Comparison of ENCODE assay signal across 14 cellular contexts in the genomic region with DNA sequence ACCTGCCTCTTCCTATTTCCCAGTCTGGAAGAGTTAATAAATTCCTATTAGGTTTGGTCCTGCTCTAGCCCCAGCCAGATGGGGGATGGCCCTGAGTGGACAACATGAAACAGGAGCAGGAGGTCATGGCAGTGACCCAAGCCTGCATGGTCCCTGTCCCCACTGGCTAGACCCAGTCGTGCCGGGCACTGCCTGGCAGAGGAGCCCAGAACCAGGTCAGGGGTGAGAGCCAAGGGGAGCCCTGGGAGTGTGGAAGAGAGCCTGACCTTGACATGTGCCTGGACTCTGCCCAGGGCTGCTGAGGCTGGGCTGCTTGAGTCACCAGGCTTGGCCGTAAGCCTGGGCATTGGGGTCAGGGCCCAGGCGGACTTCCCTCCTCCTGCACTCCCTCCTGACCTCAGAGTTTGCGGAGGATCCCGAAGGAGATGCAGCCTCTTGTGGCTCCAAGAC. TPM values are rescaled to one million over a fixed set of nuclear protein-coding genes. Genes with fewer than 3 reads are reported as not detected.
DNase-seq lines count a peak whose midpoint lies in the region; ATAC-seq and TF ChIP-seq lines count a peak whose summit lies in the region.
"Had no signal": no experiment of that assay in that cellular context is flagged by ENCODE, and none has a peak within 500 bp of the region (broad histone marks: within the 10 kb centered on the region; RNA-seq: fewer than 3 reads in every experiment).

No MANE protein-coding gene starts in this region.

- DNase-seq in H4 (ENCODE audit: low spot score): peak; percentile 24
- peak; percentile 16 for DNase-seq in cerebellar cortex (ENCODE audit: low spot score)
- peak; percentile 8 for DNase-seq in kidney glomerular epithelial cell (lab: John Stamatoyannopoulos, UW)
- peak in 28 of 49 donors; percentile 2 to 87 (median 28) for DNase-seq in substantia nigra (lab: John Stamatoyannopoulos, UW)
- DNase-seq in glutamatergic neuron: no peak
- DNase-seq in NCI-H2107 treated with DMSO at 0.1 percent for 48 hours (lab: John Stamatoyannopoulos, UW; ENCODE audit: unreplicated experiment): no peak
- DNase-seq: activated naive CD8-positive, alpha-beta T cell treated with anti-CD3 and anti-CD28 coated beads, Interleukin-2, amount 10 ng/mL, durations not matched to agents 7 days and 5 days; Calu3; NCI-H187 had no signal

- no peak overlapping the region for H3K4me3 Mint-ChIP-seq in glutamatergic neuron (ENCODE audit: unreplicated experiment)
- H3K4me3 Mint-ChIP-seq: activated naive CD8-positive, alpha-beta T cell treated with anti-CD3 and anti-CD28 coated beads, Interleukin-2, amount 10 ng/mL, durations not matched to agents 7 days and 5 days had no signal

- no peaks in the 10 kb centered on the region for H3K4me1 Mint-ChIP-seq in glutamatergic neuron (ENCODE audit: low read depth, unreplicated experiment)

- H3K27ac ChIP-seq in substantia nigra (ENCODE audit: low read depth, low read length, poor library complexity, severe bottlenecking): no peak overlapping the region
- H3K27ac ChIP-seq: dorsolateral prefrontal cortex had no signal

- no peak for ATAC-seq in GM18909 (IDR thresholded peaks at IDR 0.05; ENCODE audit: poor library complexity, unreplicated experiment)
- ATAC-seq in GM19023 (IDR thresholded peaks at IDR 0.05; ENCODE audit: unreplicated experiment): no peak

- TF ChIP-seq CTCF in glutamatergic neuron (IDR thresholded peaks at IDR 0.05; ENCODE audit: partially characterized antibody, unreplicated experiment): no peak

- peaks cover 17% of the 10 kb centered on the region for H3K27me3 Mint-ChIP-seq in glutamatergic neuron (ENCODE audit: unreplicated experiment)

- H3K9me3 Mint-ChIP-seq in glutamatergic neuron (ENCODE audit: unreplicated experiment): no peaks in the 10 kb centered on the region

- H3K36me3 Mint-ChIP-seq in glutamatergic neuron (ENCODE audit: unreplicated experiment): no peaks in the 10 kb centered on the region
- H3K36me3 Mint-ChIP-seq: activated naive CD8-positive, alpha-beta T cell treated with anti-CD3 and anti-CD28 coated beads, Interleukin-2, amount 10 ng/mL, durations not matched to agents 7 days and 5 days had no signal

- H3K27ac Mint-ChIP-seq in glutamatergic neuron (ENCODE audit: unreplicated experiment): no peak overlapping the region
- H3K27ac Mint-ChIP-seq: activated naive CD8-positive, alpha-beta T cell treated with anti-CD3 and anti-CD28 coated beads, Interleukin-2, amount 10 ng/mL, durations not matched to agents 7 days and 5 days; T-helper 1 cell treated with Interleukin-12 subunit alpha and Interleukin-12 subunit beta and Interleukin-4 antibody, amounts not matched to agents 30 μg/mL and 1 μg/mL, for 36 hours had no signal

RNA-seq across cellular contexts. Expression of gene AVP, which starts 3.6 kb away (rescaled TPM):
- total RNA-seq in H4 (2014; rRNA removed; shearing (Covaris generic)): not detected in 2 replicates
- not detected for total RNA-seq in glutamatergic neuron (ENCODE audit: unreplicated experiment)
- total RNA-seq: activated naive CD8-positive, alpha-beta T cell treated with anti-CD3 and anti-CD28 coated beads, Interleukin-2, amount 10 ng/mL, durations not matched to agents 7 days and 5 days; Calu3; HT1080 had no signal

RNA-seq across cellular contexts. Expression of gene OXT, which starts 9.5 kb away (rescaled TPM):
- not detected in 2 replicates for total RNA-seq in H4 (2014; rRNA removed; shearing (Covaris generic))
- not detected for total RNA-seq in glutamatergic neuron (ENCODE audit: unreplicated experiment)
- total RNA-seq: Calu3, HT1080 had no signal

RNA-seq across cellular contexts. Expression of gene MRPS26, which starts 35.1 kb away (rescaled TPM):
- 78.0 and 80.0 TPM in 2 replicates for total RNA-seq in H4 (2014; rRNA removed; shearing (Covaris generic))
- 30.0 TPM for total RNA-seq in glutamatergic neuron (ENCODE audit: unreplicated experiment)

RNA-seq across cellular contexts. Expression of gene GNRH2, which starts 37.5 kb away (rescaled TPM):
- total RNA-seq in H4 (2014; rRNA removed; shearing (Covaris generic)): not detected in 2 replicates
- total RNA-seq in glutamatergic neuron (ENCODE audit: unreplicated experiment): 1.2 TPM
- total RNA-seq: HT1080 had no signal

Comparison
In these comparisons a context has a peak if more than half of its experiments do, and no peak if none do; other contexts are left out.
1. DNase-seq: peak in H4 (single experiment), cerebellar cortex (single experiment), kidney glomerular epithelial cell (single experiment) and substantia nigra (28 of 49); none in glutamatergic neuron (single experiment) and NCI-H2107 treated with DMSO at 0.1 percent for 48 hours (single experiment).